ENCODE assay signal across 9 cellular contexts in genomic region chr17:80008383-80008840, GRCh38. TPM values are rescaled to one million over a fixed set of nuclear protein-coding genes. Genes with fewer than 3 reads are reported as not detected.
DNase-seq lines count a peak whose midpoint lies in the region; ATAC-seq and TF ChIP-seq lines count a peak whose summit lies in the region.
"Had no signal": no experiment of that assay in that cellular context is flagged by ENCODE, and none has a peak within 500 bp of the region (broad histone marks: within the 10 kb centered on the region; RNA-seq: fewer than 3 reads in every experiment).

No MANE protein-coding gene starts in this region.

- no peaks in the 10 kb centered on the region for H3K36me3 Mint-ChIP-seq in activated T-cell treated with anti-CD3 and anti-CD28 coated beads, Interleukin-2, amount 50 U/mL, for 72 hours (ENCODE audit: insufficient read depth in 2 of 2)

- H3K27me3 Mint-ChIP-seq in activated T-cell treated with anti-CD3 and anti-CD28 coated beads, Interleukin-2, amount 50 U/mL, for 72 hours (ENCODE audit: low read depth), result no peaks in the 10 kb centered on the region

- peak; percentile 76 for DNase-seq in DMS153 (lab: John Stamatoyannopoulos, UW)
- DNase-seq in RPMI7951 (ENCODE audit: low read depth), result peak; percentile 42
- DNase-seq in activated T-cell treated with anti-CD3 and anti-CD28 coated beads, Interleukin-2, amount 50 U/mL, for 72 hours, result peak; percentile 87
- DNase-seq in fibroblast of mammary gland (ENCODE audit: low read depth), result peak; percentile 55
- DNase-seq in thoracic aorta (ENCODE audit: low spot score), result no peak
- DNase-seq in globus pallidus (ENCODE audit: low spot score), result no peak

- no peaks in the 10 kb centered on the region for H3K36me3 ChIP-seq in neutrophil
- H3K36me3 ChIP-seq in thoracic aorta, result peaks cover 19% of the 10 kb centered on the region

- ATAC-seq in activated T-cell treated with anti-CD3 and anti-CD28 coated beads, Interleukin-2, amount 50 U/mL, for 72 hours (replicated peaks in 1 of 2), result peak; percentile 84 to 88
- peak; percentile 29 for ATAC-seq in thoracic aorta (ENCODE audit: insufficient number of reproducible peaks, low FRiP score, low read depth)

- H3K4me3 Mint-ChIP-seq in activated T-cell treated with anti-CD3 and anti-CD28 coated beads, Interleukin-2, amount 50 U/mL, for 72 hours, result no peak overlapping the region

- H3K9me3 ChIP-seq in neutrophil (no peaks in the 10 kb centered on the region), thoracic aorta (no peaks in the 10 kb centered on the region)

- H3K4me1 Mint-ChIP-seq in activated T-cell treated with anti-CD3 and anti-CD28 coated beads, Interleukin-2, amount 50 U/mL, for 72 hours (ENCODE audit: low read depth), result peaks cover 17% of the 10 kb centered on the region

- TF ChIP-seq CTCF in LNCAP (IDR thresholded peaks at IDR 0.05) (peak; percentile 97), fibroblast of mammary gland (conservative IDR thresholded peaks at IDR 0.05; ENCODE audit: control insufficient read depth, insufficient read depth, low read depth, low read length) (peak; percentile 82), neutrophil (IDR thresholded peaks at IDR 0.05) (peak; percentile 94), thoracic aorta (IDR thresholded peaks at IDR 0.05) (peak; percentile 96)

- no peak overlapping the region for H3K27ac ChIP-seq in neutrophil
- H3K27ac ChIP-seq in thoracic aorta, result no peak overlapping the region

- peaks cover 3% of the 10 kb centered on the region for H3K27me3 ChIP-seq in neutrophil
- H3K27me3 ChIP-seq in thoracic aorta (replicated peaks; ENCODE audit: insufficient read depth), result no peaks in the 10 kb centered on the region

- H3K27ac Mint-ChIP-seq in activated T-cell treated with anti-CD3 and anti-CD28 coated beads, Interleukin-2, amount 50 U/mL, for 72 hours, result no peak overlapping the region

- H3K4me3 ChIP-seq in fibroblast of mammary gland (ENCODE audit: control insufficient read depth, low read depth, low read length) (no peak overlapping the region), neutrophil (ENCODE audit: low read depth in 1 of 2, low read length in 1 of 2) (no peak overlapping the region), thoracic aorta (no peak overlapping the region)

- peaks cover 8% of the 10 kb centered on the region in 2 experiments for H3K4me1 ChIP-seq in neutrophil (ENCODE audit: control insufficient read depth in 1 of 2, insufficient read depth in 1 of 2, low read depth in 1 of 2, low read length in 1 of 2)
- peaks cover 7 to 19% of the 10 kb centered on the region in 2 donors for H3K4me1 ChIP-seq in thoracic aorta (ENCODE audit: control insufficient read depth in 1 of 2, low read depth in 2 of 2)

- no peaks in the 10 kb centered on the region for H3K9me3 Mint-ChIP-seq in activated T-cell treated with anti-CD3 and anti-CD28 coated beads, Interleukin-2, amount 50 U/mL, for 72 hours

RNA-seq across cellular contexts. Expression of gene TBC1D16, which starts 27.3 kb away (rescaled TPM):
- 8.9 and 10.7 TPM in 2 replicates for total RNA-seq in RPMI7951 (2014; rRNA removed; shearing (Covaris generic))
- total RNA-seq in activated T-cell treated with anti-CD3 and anti-CD28 coated beads, Interleukin-2, amount 50 U/mL, for 72 hours, result 10 to 100 TPM; 15.8 to 32.8 TPM
- total RNA-seq in thoracic aorta, result 10 to 100 TPM; 45.9 to 52.1 TPM

RNA-seq across cellular contexts. Expression of gene CCDC40, which starts 28.0 kb away (rescaled TPM):
- total RNA-seq in RPMI7951 (2014; rRNA removed; shearing (Covaris generic)), result 1.3 and 1.6 TPM in 2 replicates
- total RNA-seq in activated T-cell treated with anti-CD3 and anti-CD28 coated beads, Interleukin-2, amount 50 U/mL, for 72 hours, result 1 to 10 TPM in 1 of 2 donors, under 1 TPM in 1; 0.53 to 1.3 TPM
- 1 to 10 TPM; 4.4 to 6.5 TPM for total RNA-seq in thoracic aorta
- total RNA-seq: T-helper 2 cell treated with Interferon-gamma antibody and Interleukin-4, amounts not matched to agents 100 ng/mL and 5 ng/mL, for 36 hours had no signal

Comparison
In these comparisons a context has a peak if more than half of its experiments do, and no peak if none do; other contexts are left out.
1. DNase-seq: peak in DMS153 (single experiment), RPMI7951 (single experiment), activated T-cell treated with anti-CD3 and anti-CD28 coated beads, Interleukin-2, amount 50 U/mL, for 72 hours (2 of 2) and fibroblast of mammary gland (single experiment); none in thoracic aorta (single experiment) and globus pallidus (single experiment).
2. Peak in every context shown above with its lines, with median percentiles within 50 percentile points of each other: CTCF ChIP-seq.